Comparison of ENCODE assay signal across 8 cellular contexts in genomic region chr7:157138101-157138423, GRCh38. TPM values are rescaled to one million over a fixed set of nuclear protein-coding genes. Genes with fewer than 3 reads are reported as not detected.
DNase-seq lines count a peak whose midpoint lies in the region; TF ChIP-seq lines count a peak whose summit lies in the region.

No MANE protein-coding gene starts in this region.

- peak overlapping the region; percentile 90 to 98 (median 95) for H3K27ac Mint-ChIP-seq in CD8-positive, alpha-beta memory T cell

- CTCF ChIA-PET in CD8-positive, alpha-beta memory T cell (lab: Charles Lee) = no interaction called here

- H3K4me1 Mint-ChIP-seq in CD8-positive, alpha-beta memory T cell = peaks cover 30 to 43% (median 39%) of the 10 kb centered on the region in 3 donors

- POLR2A ChIA-PET in CD8-positive, alpha-beta memory T cell (lab: Charles Lee) = no interaction called here

- H3K9ac ChIP-seq in endocrine pancreas (ENCODE audit: control insufficient read depth, insufficient read depth, low read length) = no peak overlapping the region

- peaks cover 0 to 24% (median 3%) of the 10 kb centered on the region in 3 donors for H3K36me3 Mint-ChIP-seq in CD8-positive, alpha-beta memory T cell

- no peaks in the 10 kb centered on the region for H3K27me3 ChIP-seq in CD8-positive, alpha-beta memory T cell (ENCODE audit: insufficient read depth, low read length, poor library complexity, severe bottlenecking)
- H3K27me3 ChIP-seq in endocrine pancreas (ENCODE audit: control insufficient read depth, insufficient read depth, low read length) = no peaks in the 10 kb centered on the region
- no peaks in the 10 kb centered on the region for H3K27me3 ChIP-seq in neutrophil

- H3K4me3 ChIP-seq in CD8-positive, alpha-beta memory T cell (ENCODE audit: low read length) = peak overlapping the region; percentile 47
- H3K4me3 ChIP-seq in NB4 (ENCODE audit: low read depth, low read length) = peak overlapping the region; percentile 67
- peak overlapping the region; percentile 47 for H3K4me3 ChIP-seq in endocrine pancreas (ENCODE audit: control insufficient read depth, insufficient read depth, low read length)
- H3K4me3 ChIP-seq in neutrophil (ENCODE audit: low read depth in 1 of 2, low read length in 1 of 2) = peak overlapping the region; percentile 65 to 88

- peak overlapping the region; percentile 83 to 94 (median 87) for H3K4me3 Mint-ChIP-seq in CD8-positive, alpha-beta memory T cell

- TF ChIP-seq CTCF in NB4 (IDR thresholded peaks at IDR 0.05; ENCODE audit: low read depth, low read length) (no peak), neutrophil (IDR thresholded peaks at IDR 0.05) (no peak), GM10266 (IDR thresholded peaks at IDR 0.05; ENCODE audit: control insufficient read depth, insufficient read depth, low read depth, missing control alignments) (no peak)

- peaks cover 15% of the 10 kb centered on the region for H3K36me3 ChIP-seq in CD8-positive, alpha-beta memory T cell (ENCODE audit: insufficient read depth, low read length)
- H3K36me3 ChIP-seq in endocrine pancreas (ENCODE audit: control insufficient read depth, insufficient read depth, low read length) (no peaks in the 10 kb centered on the region), neutrophil (no peaks in the 10 kb centered on the region)

- H3K4me1 ChIP-seq in CD8-positive, alpha-beta memory T cell (ENCODE audit: insufficient read depth, low read length) = peaks cover 36% of the 10 kb centered on the region
- H3K4me1 ChIP-seq in endocrine pancreas (ENCODE audit: control insufficient read depth, insufficient read depth, low read length) = peaks cover 11% of the 10 kb centered on the region
- peaks cover 38 to 41% of the 10 kb centered on the region in 2 experiments for H3K4me1 ChIP-seq in neutrophil (ENCODE audit: control insufficient read depth in 1 of 2, insufficient read depth in 1 of 2, low read depth in 1 of 2, low read length in 1 of 2)

- DNase-seq in CD8-positive, alpha-beta memory T cell = no peak
- DNase-seq in NB4 (ENCODE audit: low read depth) (no peak), GM10266 (ENCODE audit: extremely low spot score) (no peak), hypothalamus (lab: John Stamatoyannopoulos, UW) (no peak), cerebellar nuclear complex (lab: John Stamatoyannopoulos, UW) (no peak), NOMO-1 (lab: John Stamatoyannopoulos, UW; ENCODE audit: unreplicated experiment in 2 of 2) (no peak)

- H3K27ac ChIP-seq in CD8-positive, alpha-beta memory T cell (ENCODE audit: low read depth, low read length) = peak overlapping the region; percentile 72
- H3K27ac ChIP-seq in neutrophil = peak overlapping the region; percentile 87

- H3K27me3 Mint-ChIP-seq in CD8-positive, alpha-beta memory T cell = peaks cover 0 to 1% of the 10 kb centered on the region in 2 donors

- H3K9me3 Mint-ChIP-seq in CD8-positive, alpha-beta memory T cell = no peaks in the 10 kb centered on the region

- TF ChIP-seq POLR2A in NB4 (IDR thresholded peaks at IDR 0.05; ENCODE audit: extremely low read depth, insufficient read length) = no peak

- H3K9me3 ChIP-seq in CD8-positive, alpha-beta memory T cell (ENCODE audit: low read length) = no peaks in the 10 kb centered on the region
- no peaks in the 10 kb centered on the region for H3K9me3 ChIP-seq in endocrine pancreas (ENCODE audit: control insufficient read depth, low read length)
- H3K9me3 ChIP-seq in neutrophil = no peaks in the 10 kb centered on the region

RNA-seq across cellular contexts. Expression of gene UBE3C, which starts 0.7 kb away (rescaled TPM):
- 10 to 100 TPM; 81.1 to 82.7 TPM for total RNA-seq in CD8-positive, alpha-beta memory T cell
- 30.7 TPM for polyA plus RNA-seq in CD8-positive, alpha-beta memory T cell
